ENCODE assay signal across 1 cellular context in genomic region chr1:228165372-228166169, GRCh38.
TF ChIP-seq lines count a peak whose summit lies in the region.

IBA57 (plus strand) TSS chr1:228165804; CDS start chr1:228165817, 13 bp downstream.

TF ChIP-seq in SK-N-SH, 30 proteins besides CTCF, POLR2A, EP300 and RAD21 (continued from another document):
- TF ChIP-seq ZBTB33 (IDR thresholded peaks at IDR 0.05; ENCODE audit: borderline replicate concordance, low read depth) (no peak), RFX5 (IDR thresholded peaks at IDR 0.05; ENCODE audit: low read length) (no peak), RCOR1 (IDR thresholded peaks at IDR 0.05; ENCODE audit: low read length) (no peak; the same call in 1 of the 2 replicates), POLR2AphosphoS5 (IDR thresholded peaks at IDR 0.05; ENCODE audit: low read depth, low read length) (peak; percentile 69), MAX (IDR thresholded peaks at IDR 0.05; ENCODE audit: low read depth) (peak; percentile 72), NRF1 (IDR thresholded peaks at IDR 0.05; ENCODE audit: low read depth, low read length) (peak; percentile 86), YY1 (IDR thresholded peaks at IDR 0.05; ENCODE audit: low read depth) (peak; percentile 90), TCF12 (IDR thresholded peaks at IDR 0.05) (no peak), EZH2phosphoT487 (IDR thresholded peaks at IDR 0.05; ENCODE audit: borderline replicate concordance, low read depth) (no peak), TEAD4 (IDR thresholded peaks at IDR 0.05; ENCODE audit: borderline replicate concordance, insufficient read depth) (no peak), FOXJ3 (CRISPR knock-in tag; IDR thresholded peaks at IDR 0.05) (no peak), CHD2 (IDR thresholded peaks at IDR 0.05; ENCODE audit: low read length, partially characterized antibody) (no peak), TAF1 (IDR thresholded peaks at IDR 0.05; ENCODE audit: borderline replicate concordance, low read depth, low read length) (peak; percentile 85; the same call in 1 of the 2 replicates)
- TF ChIP-seq, protein P1, sequence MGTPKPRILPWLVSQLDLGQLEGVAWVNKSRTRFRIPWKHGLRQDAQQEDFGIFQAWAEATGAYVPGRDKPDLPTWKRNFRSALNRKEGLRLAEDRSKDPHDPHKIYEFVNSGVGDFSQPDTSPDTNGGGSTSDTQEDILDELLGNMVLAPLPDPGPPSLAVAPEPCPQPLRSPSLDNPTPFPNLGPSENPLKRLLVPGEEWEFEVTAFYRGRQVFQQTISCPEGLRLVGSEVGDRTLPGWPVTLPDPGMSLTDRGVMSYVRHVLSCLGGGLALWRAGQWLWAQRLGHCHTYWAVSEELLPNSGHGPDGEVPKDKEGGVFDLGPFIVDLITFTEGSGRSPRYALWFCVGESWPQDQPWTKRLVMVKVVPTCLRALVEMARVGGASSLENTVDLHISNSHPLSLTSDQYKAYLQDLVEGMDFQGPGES (IDR thresholded peaks at IDR 0.05; ENCODE audit: low read depth, low read length) = no peak
- TF ChIP-seq, protein P2, sequence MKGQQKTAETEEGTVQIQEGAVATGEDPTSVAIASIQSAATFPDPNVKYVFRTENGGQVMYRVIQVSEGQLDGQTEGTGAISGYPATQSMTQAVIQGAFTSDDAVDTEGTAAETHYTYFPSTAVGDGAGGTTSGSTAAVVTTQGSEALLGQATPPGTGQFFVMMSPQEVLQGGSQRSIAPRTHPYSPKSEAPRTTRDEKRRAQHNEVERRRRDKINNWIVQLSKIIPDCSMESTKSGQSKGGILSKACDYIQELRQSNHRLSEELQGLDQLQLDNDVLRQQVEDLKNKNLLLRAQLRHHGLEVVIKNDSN (IDR thresholded peaks at IDR 0.05; ENCODE audit: borderline replicate concordance, low read depth) = peak; percentile 43; the same call in 1 of the 2 replicates
- TF ChIP-seq, protein P3, sequence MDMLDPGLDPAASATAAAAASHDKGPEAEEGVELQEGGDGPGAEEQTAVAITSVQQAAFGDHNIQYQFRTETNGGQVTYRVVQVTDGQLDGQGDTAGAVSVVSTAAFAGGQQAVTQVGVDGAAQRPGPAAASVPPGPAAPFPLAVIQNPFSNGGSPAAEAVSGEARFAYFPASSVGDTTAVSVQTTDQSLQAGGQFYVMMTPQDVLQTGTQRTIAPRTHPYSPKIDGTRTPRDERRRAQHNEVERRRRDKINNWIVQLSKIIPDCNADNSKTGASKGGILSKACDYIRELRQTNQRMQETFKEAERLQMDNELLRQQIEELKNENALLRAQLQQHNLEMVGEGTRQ (IDR thresholded peaks at IDR 0.05; ENCODE audit: borderline replicate concordance, low read depth, low read length) = no peak
